Comparison of ENCODE assay signal across 37 cellular contexts in genomic region chrX:139121616-139122286, GRCh38.
"Had no signal": no experiment of that assay in that cellular context is flagged by ENCODE, and none has a peak within 500 bp of the region (broad histone marks: within the 10 kb centered on the region; RNA-seq: fewer than 3 reads in every experiment).

No MANE protein-coding gene starts in this region.

- H3K27me3 ChIP-seq: cardiac muscle cell, colonic mucosa, gastroesophageal sphincter, upper lobe of left lung had no signal

- H3K27ac Mint-ChIP-seq: activated naive CD8-positive, alpha-beta T cell treated with anti-CD3 and anti-CD28 coated beads for 36 hours; brain; effector memory CD8-positive, alpha-beta T cell; mesothelial cell of epicardium; naive B cell; nephron progenitor cell; stimulated activated memory B cell treated with anti-CD40 and anti-IgM and Interleukin-4, amounts not matched to agents 10 μg/mL and 1 μg/mL and 100 μg/mL, for 72 hours; T-helper 2 cell treated with Interferon-gamma antibody and Interleukin-4, amounts not matched to agents 5 μg/mL and 100 μg/mL, for 36 hours had no signal

- H3K4me3 ChIP-seq: adrenal gland, cardiac muscle cell, colonic mucosa, dorsolateral prefrontal cortex, gastroesophageal sphincter, heart left ventricle, pancreas, prostate gland, skin epidermis, upper lobe of left lung had no signal

- DNase-seq: activated CD4-positive, alpha-beta T cell treated with anti-CD3 and anti-CD28 coated beads for 4 hours; activated CD4-positive, alpha-beta T cell treated with anti-CD3 and anti-CD28 coated beads, Interleukin-2, amount 50 U/mL, for 48 hours; activated CD4-positive, CD25-positive, alpha-beta regulatory T cell; activated CD8-positive, alpha-beta memory T cell treated with anti-CD3 and anti-CD28 coated beads for 24 hours; activated effector memory CD4-positive, alpha-beta T cell treated with Interleukin-2 at 50 U/mL for 16 hours; activated naive CD4-positive, alpha-beta T cell treated with Interleukin-2 at 50 U/mL for 16 hours; activated naive CD8-positive, alpha-beta T cell treated with anti-CD3 and anti-CD28 coated beads for 36 hours; adrenal gland; aorta; cerebellar nuclear complex; colonic mucosa; dorsolateral prefrontal cortex; effector memory CD8-positive, alpha-beta T cell; heart left ventricle; hypothalamus; left cardiac atrium; left ventricle myocardium superior; naive B cell; nephron progenitor cell; nucleus accumbens; pancreas; retina; stimulated activated CD4-positive, alpha-beta T cell treated with anti-CD3 and anti-CD28 coated beads, Interleukin-4, amount 100 ng/mL, for 4 hours; stimulated activated CD8-positive, alpha-beta memory T cell treated with anti-CD3 and anti-CD28 coated beads, Interleukin-4, amount 100 ng/mL, for 48 hours; stimulated activated naive CD8-positive, alpha-beta T cell treated with anti-CD3 and anti-CD28 coated beads, Interleukin-15, amount 100 ng/mL, for 72 hours; substantia nigra; T-helper 1 cell; upper lobe of left lung had no signal

- H3K9me3 ChIP-seq: adrenal gland, colonic mucosa, gastroesophageal sphincter, heart left ventricle, pancreas, prostate gland, upper lobe of left lung had no signal

- H3K4me3 Mint-ChIP-seq: activated naive CD8-positive, alpha-beta T cell treated with anti-CD3 and anti-CD28 coated beads for 36 hours; brain; effector memory CD8-positive, alpha-beta T cell; mesothelial cell of epicardium; naive B cell; nephron progenitor cell; stimulated activated memory B cell treated with anti-CD40 and anti-IgM and Interleukin-4, amounts not matched to agents 10 μg/mL and 1 μg/mL and 100 μg/mL, for 72 hours; stimulated activated naive CD8-positive, alpha-beta T cell treated with anti-CD3 and anti-CD28 coated beads, Interleukin-15, amount 100 ng/mL, for 72 hours; T-helper 2 cell treated with Interferon-gamma antibody and Interleukin-4, amounts not matched to agents 5 μg/mL and 100 μg/mL, for 36 hours had no signal

- ATAC-seq: effector memory CD8-positive, alpha-beta T cell; gastroesophageal sphincter; heart left ventricle; left cardiac atrium; left ventricle myocardium superior; pancreas; sciatic nerve; stimulated activated memory B cell treated with anti-CD40 and anti-IgM and Interleukin-4, amounts not matched to agents 10 μg/mL and 1 μg/mL and 100 μg/mL, for 72 hours; stimulated activated naive CD8-positive, alpha-beta T cell treated with anti-CD3 and anti-CD28 coated beads, Interleukin-15, amount 100 ng/mL, for 72 hours had no signal

- H3K27ac ChIP-seq: adrenal gland, cardiac muscle cell, colonic mucosa, dorsolateral prefrontal cortex, gastroesophageal sphincter, heart left ventricle, pancreas, prostate gland, skin epidermis, upper lobe of left lung had no signal

- H3K4me1 Mint-ChIP-seq: activated naive CD8-positive, alpha-beta T cell treated with anti-CD3 and anti-CD28 coated beads for 36 hours; brain; mesothelial cell of epicardium; naive B cell; nephron progenitor cell; stimulated activated memory B cell treated with anti-CD40 and anti-IgM and Interleukin-4, amounts not matched to agents 10 μg/mL and 1 μg/mL and 100 μg/mL, for 72 hours; stimulated activated naive CD8-positive, alpha-beta T cell treated with anti-CD3 and anti-CD28 coated beads, Interleukin-15, amount 100 ng/mL, for 72 hours had no signal

- H3K4me1 ChIP-seq: adrenal gland, colonic mucosa, gastroesophageal sphincter, heart left ventricle, pancreas, prostate gland, upper lobe of left lung had no signal

- H3K36me3 ChIP-seq: adrenal gland, cardiac muscle cell, colonic mucosa, gastroesophageal sphincter, heart left ventricle, pancreas, prostate gland, upper lobe of left lung had no signal

- H3K36me3 Mint-ChIP-seq: activated naive CD8-positive, alpha-beta T cell treated with anti-CD3 and anti-CD28 coated beads for 36 hours; brain; mesothelial cell of epicardium; naive B cell; stimulated activated memory B cell treated with anti-CD40 and anti-IgM and Interleukin-4, amounts not matched to agents 10 μg/mL and 1 μg/mL and 100 μg/mL, for 72 hours had no signal

- H3K27me3 Mint-ChIP-seq: brain; effector memory CD8-positive, alpha-beta T cell; naive B cell; stimulated activated memory B cell treated with anti-CD40 and anti-IgM and Interleukin-4, amounts not matched to agents 10 μg/mL and 1 μg/mL and 100 μg/mL, for 72 hours had no signal

- H3K9me3 Mint-ChIP-seq: activated naive CD8-positive, alpha-beta T cell treated with anti-CD3 and anti-CD28 coated beads for 36 hours; brain; mesothelial cell of epicardium; stimulated activated naive CD8-positive, alpha-beta T cell treated with anti-CD3 and anti-CD28 coated beads, Interleukin-15, amount 100 ng/mL, for 72 hours; T-helper 2 cell treated with Interferon-gamma antibody and Interleukin-4, amounts not matched to agents 5 μg/mL and 100 μg/mL, for 36 hours had no signal
